Comparison of ENCODE assay signal across 22 cellular contexts in genomic region chr3:6035626-6036025, GRCh38.
"Had no signal": no experiment of that assay in that cellular context is flagged by ENCODE, and none has a peak within 500 bp of the region (broad histone marks: within the 10 kb centered on the region; RNA-seq: fewer than 3 reads in every experiment).

No MANE protein-coding gene starts in this region.

- H3K27ac ChIP-seq: coronary artery, dorsolateral prefrontal cortex, esophagus muscularis mucosa, foreskin keratinocyte, gastroesophageal sphincter, heart left ventricle, hepatocyte, left lung, lower lobe of right lung had no signal

- H3K4me3 ChIP-seq: coronary artery, dorsolateral prefrontal cortex, esophagus muscularis mucosa, gastroesophageal sphincter, heart left ventricle, hepatocyte, left lung, lower lobe of right lung, mucosa of descending colon had no signal

- ATAC-seq: foreskin keratinocyte, gastroesophageal sphincter, heart left ventricle, left cardiac atrium, left lung, left ventricle myocardium superior, lower lobe of right lung, mucosa of descending colon had no signal

- H3K9me3 ChIP-seq: esophagus muscularis mucosa, lower lobe of right lung had no signal

- H2AFZ ChIP-seq: hepatocyte had no signal

- H3K4me1 ChIP-seq: esophagus muscularis mucosa, foreskin keratinocyte, gastroesophageal sphincter, heart left ventricle, left lung, lower lobe of right lung had no signal

- FAIRE-seq: colon, endothelial cell of umbilical vein, frontal cortex had no signal

- H3K4me2 ChIP-seq: hepatocyte had no signal

- DNase-seq: dermis blood vessel endothelial cell; dorsolateral prefrontal cortex; effector CD4-positive, alpha-beta T cell; effector memory CD4-positive, alpha-beta T cell; foreskin keratinocyte; heart left ventricle; hypothalamus; immature natural killer cell; islet precursor cell; left cardiac atrium; left ventricle myocardium superior; lower lobe of right lung; mesenchymal stem cell had no signal

- H3K79me2 ChIP-seq: hepatocyte had no signal

- H3K27me3 ChIP-seq: esophagus muscularis mucosa, foreskin keratinocyte, gastroesophageal sphincter, heart left ventricle, hepatocyte, left lung had no signal

- H3K36me3 ChIP-seq: esophagus muscularis mucosa, gastroesophageal sphincter, heart left ventricle, left lung, lower lobe of right lung had no signal
